In genomic region chr20:44967207-44967807, GRCh38 we compare ENCODE assay signal across 9 cellular contexts.
DNase-seq lines count a peak whose midpoint lies in the region; ATAC-seq and TF ChIP-seq lines count a peak whose summit lies in the region.
"Had no signal": no experiment of that assay in that cellular context is flagged by ENCODE, and none has a peak within 500 bp of the region (broad histone marks: within the 10 kb centered on the region; RNA-seq: fewer than 3 reads in every experiment).

No MANE protein-coding gene starts in this region.

- H3K9me3 ChIP-seq in HUES48 (ENCODE audit: control insufficient read depth, insufficient read depth, low read length), result no peaks in the 10 kb centered on the region
- H3K9me3 ChIP-seq in WERI-Rb-1 (ENCODE audit: severe bottlenecking), result no peaks in the 10 kb centered on the region
- H3K9me3 ChIP-seq in neuron (ENCODE audit: low read length), result no peaks in the 10 kb centered on the region

- TF ChIP-seq POLR2A in erythroblast (IDR thresholded peaks at IDR 0.05; ENCODE audit: low read length), result no peak

- H3K9ac ChIP-seq in HUES48 (ENCODE audit: low read depth, low read length), result no peak overlapping the region

- H3K4me3 ChIP-seq in HUES48 (ENCODE audit: low read depth, low read length) (peak overlapping the region; percentile 88), WERI-Rb-1 (ENCODE audit: low read depth, low read length) (peak overlapping the region; percentile 90), neuron (ENCODE audit: low read length) (peak overlapping the region; percentile 67)

- TF ChIP-seq CTCF in WERI-Rb-1 (IDR thresholded peaks at IDR 0.05; ENCODE audit: low read depth, low read length), result no peak

- in situ Hi-C loops in ACHN (cut with HindIII; ENCODE audit: low pct_ligation_motif_present, low pct_unique_long_range_greater_than_20kb, low sequenced_read_pairs), result no loop called here

- DNase-seq in Ammon's horn (ENCODE audit: low spot score) (peak; percentile 65), WERI-Rb-1 (no peak), erythroblast (lab: John Stamatoyannopoulos, UW) (peak; percentile 38 to 41), ACHN (no peak), AG20443 (ENCODE audit: low spot score) (no peak)
- DNase-seq: left cardiac atrium had no signal

- peaks cover 27% of the 10 kb centered on the region for H3K27me3 ChIP-seq in HUES48 (ENCODE audit: control insufficient read depth, insufficient read depth, low read length)
- H3K27me3 ChIP-seq in WERI-Rb-1 (ENCODE audit: insufficient read depth, low read depth, severe bottlenecking), result no peaks in the 10 kb centered on the region
- no peaks in the 10 kb centered on the region for H3K27me3 ChIP-seq in neuron (ENCODE audit: insufficient read depth, low read length)

- peaks cover 19% of the 10 kb centered on the region; the same call in 1 of the 2 replicates for H3K4me1 ChIP-seq in HUES48 (ENCODE audit: control insufficient read depth, insufficient read depth, low read length)
- H3K4me1 ChIP-seq in neuron (ENCODE audit: insufficient read depth, low read length), result peaks cover 8% of the 10 kb centered on the region

- ATAC-seq in HG03342 (IDR thresholded peaks at IDR 0.05; ENCODE audit: unreplicated experiment), result no peak

- no peak overlapping the region for H2AFZ ChIP-seq in neuron (ENCODE audit: low read depth, low read length)

- H3K27ac ChIP-seq in HUES48 (ENCODE audit: low read depth, low read length), result no peak overlapping the region
- no peak overlapping the region for H3K27ac ChIP-seq in WERI-Rb-1

- H3K36me3 ChIP-seq in HUES48 (ENCODE audit: control insufficient read depth, insufficient read depth, low read length), result peaks cover 4% of the 10 kb centered on the region
- H3K36me3 ChIP-seq in WERI-Rb-1, result peaks cover 5% of the 10 kb centered on the region; the same call in 1 of the 2 replicates
- H3K36me3 ChIP-seq in neuron (ENCODE audit: insufficient read depth, low read length), result peaks cover 4% of the 10 kb centered on the region

Comparison
In these comparisons a context has a peak if more than half of its experiments do, and no peak if none do; other contexts are left out.
1. DNase-seq: peak in Ammon's horn (single experiment) and erythroblast (2 of 2); none in WERI-Rb-1 (single experiment), ACHN (single experiment) and AG20443 (single experiment).
2. Peak in every context shown above with its lines, with median percentiles within 50 percentile points of each other: H3K4me3 ChIP-seq.